Comparison of ENCODE assay signal across 25 cellular contexts in the genomic region with DNA sequence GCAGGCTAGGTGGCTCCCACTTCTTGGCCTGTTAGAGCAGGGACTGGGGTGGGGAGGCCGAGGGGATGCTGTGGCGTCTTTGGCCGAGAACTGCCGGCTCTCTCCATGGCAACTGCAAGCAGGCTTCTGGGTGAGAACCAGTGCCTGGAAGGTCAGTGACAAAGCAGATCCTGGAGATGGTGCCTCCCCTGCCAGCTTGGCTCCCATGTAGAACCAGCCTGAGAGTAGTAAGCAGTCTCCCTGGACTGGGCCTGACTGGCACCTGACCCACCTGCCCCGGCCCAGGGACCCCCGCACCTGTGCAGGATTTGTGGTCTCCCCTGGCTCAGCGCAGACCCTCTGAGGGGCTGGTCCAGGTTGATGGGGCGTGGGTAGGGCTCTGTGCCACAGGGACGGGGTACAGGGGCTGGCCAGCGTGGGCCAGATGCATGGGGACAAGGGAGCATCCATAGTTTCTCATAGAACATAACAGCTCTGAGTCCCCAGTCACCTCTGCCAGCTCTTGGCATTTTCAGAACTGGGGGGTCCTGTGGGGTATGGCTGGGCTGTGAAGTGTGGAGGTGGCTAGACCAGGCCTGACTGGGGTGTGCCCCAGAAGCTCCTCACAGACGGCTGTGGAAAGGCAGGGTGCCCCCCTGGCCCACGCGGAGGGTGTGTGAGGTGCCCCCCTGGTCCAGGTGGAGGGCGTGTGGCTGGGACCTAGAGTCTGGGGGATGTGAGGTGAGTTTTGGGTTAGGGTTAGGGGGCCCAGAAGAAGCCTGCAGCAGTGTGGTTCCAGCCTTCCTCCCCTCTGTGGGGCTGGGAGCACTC. TPM values are rescaled to one million over a fixed set of nuclear protein-coding genes. Genes with fewer than 3 reads are reported as not detected.
"Had no signal": no experiment of that assay in that cellular context is flagged by ENCODE, and none has a peak within 500 bp of the region (broad histone marks: within the 10 kb centered on the region; RNA-seq: fewer than 3 reads in every experiment).

No MANE protein-coding gene starts in this region.

- H3K27me3 ChIP-seq: brain microvascular endothelial cell, foreskin keratinocyte, sigmoid colon, tibial nerve had no signal

- H3K27ac ChIP-seq: brain microvascular endothelial cell, foreskin keratinocyte, heart left ventricle, parathyroid adenoma, psoas muscle, sigmoid colon, tibial nerve, VCaP had no signal

- H3K36me3 ChIP-seq: brain microvascular endothelial cell, heart left ventricle, sigmoid colon, tibial nerve had no signal

- H2AFZ ChIP-seq: parathyroid adenoma had no signal

- H3K4me1 ChIP-seq: foreskin keratinocyte, heart left ventricle, parathyroid adenoma, psoas muscle, sigmoid colon, tibial nerve had no signal

- DNase-seq: activated CD4-positive, alpha-beta T cell treated with anti-CD3 and anti-CD28 coated beads for 4 hours; activated CD4-positive, alpha-beta T cell treated with anti-CD3 and anti-CD28 coated beads, Interleukin-2, amount 50 U/mL, for 4 hours; activated naive CD4-positive, alpha-beta T cell treated with anti-CD3 and anti-CD28 coated beads, Interleukin-2, amount 10 ng/mL, durations not matched to agents 7 days and 5 days; activated naive CD8-positive, alpha-beta T cell treated with anti-CD3 and anti-CD28 coated beads, Interleukin-2, amount 10 ng/mL, durations not matched to agents 7 days and 5 days; activated T-cell treated with anti-CD3 and anti-CD28 coated beads for 4 hours; activated T-cell treated with anti-CD3 and anti-CD28 coated beads, Interleukin-2, amount 50 U/mL, for 72 hours; brain microvascular endothelial cell; cortex of kidney; foreskin keratinocyte; heart left ventricle; immature natural killer cell; mesendoderm; nucleus accumbens; psoas muscle; sigmoid colon; small intestine; stimulated activated CD4-positive, alpha-beta T cell treated with anti-CD3 and anti-CD28 coated beads, Interleukin-4, amount 100 ng/mL, for 24 hours; stimulated activated naive B cell treated with anti-CD40 and anti-IgM and Interleukin-4, amounts not matched to agents 10 μg/mL and 1 μg/mL and 100 μg/mL, for 72 hours had no signal

- H3K9ac ChIP-seq: parathyroid adenoma had no signal

- FAIRE-seq: astrocyte, small intestine had no signal

- H3K9me3 ChIP-seq: sigmoid colon had no signal

- H3K4me3 ChIP-seq: heart left ventricle, lung, psoas muscle, sigmoid colon, tibial nerve had no signal

- ATAC-seq: activated T-cell treated with anti-CD3 and anti-CD28 coated beads, Interleukin-2, amount 50 U/mL, for 72 hours; esophagus mucosa; foreskin keratinocyte; heart left ventricle; left lobe of liver; psoas muscle; stimulated activated naive B cell treated with anti-CD40 and anti-IgM and Interleukin-4, amounts not matched to agents 10 μg/mL and 1 μg/mL and 100 μg/mL, for 72 hours had no signal

- H3K79me2 ChIP-seq: parathyroid adenoma had no signal

RNA-seq across cellular contexts. Expression of gene CACNA1B, which starts 22.2 kb away (rescaled TPM):
- total RNA-seq: activated naive CD8-positive, alpha-beta T cell treated with anti-CD3 and anti-CD28 coated beads, Interleukin-2, amount 10 ng/mL, durations not matched to agents 7 days and 5 days; esophagus mucosa; left lobe of liver had no signal
- polyA plus RNA-seq: immature natural killer cell had no signal
